Comparison of ENCODE assay signal across 2 cellular contexts in the genomic region with DNA sequence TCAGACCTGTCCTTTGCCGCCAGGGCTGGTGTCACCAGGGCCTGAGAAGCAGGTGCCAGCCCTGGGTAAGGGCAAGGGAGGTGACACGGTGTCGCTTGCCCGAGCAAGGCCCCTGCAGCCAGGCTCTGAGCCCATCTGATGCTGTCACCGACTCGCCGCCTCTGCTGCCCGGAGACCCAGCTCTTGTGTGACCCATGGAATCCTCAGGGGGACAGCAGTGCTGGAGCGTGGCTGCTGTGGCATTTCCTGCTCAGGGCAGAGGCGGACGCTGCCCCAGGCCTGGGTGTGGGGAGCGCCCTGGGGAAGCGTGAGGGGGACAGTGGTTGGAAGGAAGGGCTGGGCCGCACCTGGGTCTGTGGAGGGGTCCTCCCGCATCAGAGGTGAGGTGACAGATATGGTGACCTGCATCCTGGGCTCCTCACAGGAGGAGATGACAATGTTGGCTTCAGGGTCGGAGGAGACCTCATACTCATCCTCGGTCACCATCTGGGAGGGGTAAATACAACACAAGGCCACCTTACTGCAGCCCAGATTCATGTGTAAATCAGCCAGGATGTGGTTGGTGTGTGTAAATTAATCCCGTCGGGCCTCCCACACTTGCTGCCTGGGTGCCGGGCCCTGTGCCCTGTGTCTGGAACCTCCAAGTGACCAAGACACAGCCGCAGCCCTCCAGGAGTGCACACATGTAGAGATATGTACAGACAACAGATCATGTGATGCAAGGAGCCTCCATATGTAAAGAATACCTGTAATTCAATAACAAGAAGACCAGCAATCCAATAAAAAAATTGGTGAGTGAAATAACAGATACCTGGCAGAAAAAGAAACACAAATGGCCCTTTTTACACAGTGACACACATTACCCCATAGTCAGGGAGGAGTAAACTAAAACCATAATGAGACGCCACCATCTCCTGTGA.
TF ChIP-seq lines count a peak whose summit lies in the region.

No MANE protein-coding gene starts in this region.

TF ChIP-seq in liver, 16 proteins besides CTCF, POLR2A, EP300 and RAD21:
- TF ChIP-seq HNF4G (IDR thresholded peaks at IDR 0.05) (no peak), FOXA2 (IDR thresholded peaks at IDR 0.05) (no peak), RXRA (IDR thresholded peaks at IDR 0.05) (no peak), NR2F2 (IDR thresholded peaks at IDR 0.05) (no peak), FOXA1 (IDR thresholded peaks at IDR 0.05) (no peak), HNF4A (conservative IDR thresholded peaks at IDR 0.05) (no peak), GABPA (IDR thresholded peaks at IDR 0.05 in 1 of 2, conservative IDR thresholded peaks at IDR 0.05 in 1 of 2) (no peak), TAF1 (conservative IDR thresholded peaks at IDR 0.05) (no peak), YY1 (IDR thresholded peaks at IDR 0.05) (no peak), JUND (IDR thresholded peaks at IDR 0.05) (no peak)
- TF ChIP-seq, protein P1, sequence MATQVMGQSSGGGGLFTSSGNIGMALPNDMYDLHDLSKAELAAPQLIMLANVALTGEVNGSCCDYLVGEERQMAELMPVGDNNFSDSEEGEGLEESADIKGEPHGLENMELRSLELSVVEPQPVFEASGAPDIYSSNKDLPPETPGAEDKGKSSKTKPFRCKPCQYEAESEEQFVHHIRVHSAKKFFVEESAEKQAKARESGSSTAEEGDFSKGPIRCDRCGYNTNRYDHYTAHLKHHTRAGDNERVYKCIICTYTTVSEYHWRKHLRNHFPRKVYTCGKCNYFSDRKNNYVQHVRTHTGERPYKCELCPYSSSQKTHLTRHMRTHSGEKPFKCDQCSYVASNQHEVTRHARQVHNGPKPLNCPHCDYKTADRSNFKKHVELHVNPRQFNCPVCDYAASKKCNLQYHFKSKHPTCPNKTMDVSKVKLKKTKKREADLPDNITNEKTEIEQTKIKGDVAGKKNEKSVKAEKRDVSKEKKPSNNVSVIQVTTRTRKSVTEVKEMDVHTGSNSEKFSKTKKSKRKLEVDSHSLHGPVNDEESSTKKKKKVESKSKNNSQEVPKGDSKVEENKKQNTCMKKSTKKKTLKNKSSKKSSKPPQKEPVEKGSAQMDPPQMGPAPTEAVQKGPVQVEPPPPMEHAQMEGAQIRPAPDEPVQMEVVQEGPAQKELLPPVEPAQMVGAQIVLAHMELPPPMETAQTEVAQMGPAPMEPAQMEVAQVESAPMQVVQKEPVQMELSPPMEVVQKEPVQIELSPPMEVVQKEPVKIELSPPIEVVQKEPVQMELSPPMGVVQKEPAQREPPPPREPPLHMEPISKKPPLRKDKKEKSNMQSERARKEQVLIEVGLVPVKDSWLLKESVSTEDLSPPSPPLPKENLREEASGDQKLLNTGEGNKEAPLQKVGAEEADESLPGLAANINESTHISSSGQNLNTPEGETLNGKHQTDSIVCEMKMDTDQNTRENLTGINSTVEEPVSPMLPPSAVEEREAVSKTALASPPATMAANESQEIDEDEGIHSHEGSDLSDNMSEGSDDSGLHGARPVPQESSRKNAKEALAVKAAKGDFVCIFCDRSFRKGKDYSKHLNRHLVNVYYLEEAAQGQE (IDR thresholded peaks at IDR 0.05) = no peak
- TF ChIP-seq, protein P2, sequence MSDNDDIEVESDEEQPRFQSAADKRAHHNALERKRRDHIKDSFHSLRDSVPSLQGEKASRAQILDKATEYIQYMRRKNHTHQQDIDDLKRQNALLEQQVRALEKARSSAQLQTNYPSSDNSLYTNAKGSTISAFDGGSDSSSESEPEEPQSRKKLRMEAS (IDR thresholded peaks at IDR 0.05) = no peak
- TF ChIP-seq, protein P3, sequence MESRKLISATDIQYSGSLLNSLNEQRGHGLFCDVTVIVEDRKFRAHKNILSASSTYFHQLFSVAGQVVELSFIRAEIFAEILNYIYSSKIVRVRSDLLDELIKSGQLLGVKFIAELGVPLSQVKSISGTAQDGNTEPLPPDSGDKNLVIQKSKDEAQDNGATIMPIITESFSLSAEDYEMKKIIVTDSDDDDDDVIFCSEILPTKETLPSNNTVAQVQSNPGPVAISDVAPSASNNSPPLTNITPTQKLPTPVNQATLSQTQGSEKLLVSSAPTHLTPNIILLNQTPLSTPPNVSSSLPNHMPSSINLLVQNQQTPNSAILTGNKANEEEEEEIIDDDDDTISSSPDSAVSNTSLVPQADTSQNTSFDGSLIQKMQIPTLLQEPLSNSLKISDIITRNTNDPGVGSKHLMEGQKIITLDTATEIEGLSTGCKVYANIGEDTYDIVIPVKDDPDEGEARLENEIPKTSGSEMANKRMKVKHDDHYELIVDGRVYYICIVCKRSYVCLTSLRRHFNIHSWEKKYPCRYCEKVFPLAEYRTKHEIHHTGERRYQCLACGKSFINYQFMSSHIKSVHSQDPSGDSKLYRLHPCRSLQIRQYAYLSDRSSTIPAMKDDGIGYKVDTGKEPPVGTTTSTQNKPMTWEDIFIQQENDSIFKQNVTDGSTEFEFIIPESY (IDR thresholded peaks at IDR 0.05) = no peak

TF ChIP-seq in HepG2, 621 proteins besides CTCF, POLR2A, EP300 and RAD21:
- TF ChIP-seq, protein P4, sequence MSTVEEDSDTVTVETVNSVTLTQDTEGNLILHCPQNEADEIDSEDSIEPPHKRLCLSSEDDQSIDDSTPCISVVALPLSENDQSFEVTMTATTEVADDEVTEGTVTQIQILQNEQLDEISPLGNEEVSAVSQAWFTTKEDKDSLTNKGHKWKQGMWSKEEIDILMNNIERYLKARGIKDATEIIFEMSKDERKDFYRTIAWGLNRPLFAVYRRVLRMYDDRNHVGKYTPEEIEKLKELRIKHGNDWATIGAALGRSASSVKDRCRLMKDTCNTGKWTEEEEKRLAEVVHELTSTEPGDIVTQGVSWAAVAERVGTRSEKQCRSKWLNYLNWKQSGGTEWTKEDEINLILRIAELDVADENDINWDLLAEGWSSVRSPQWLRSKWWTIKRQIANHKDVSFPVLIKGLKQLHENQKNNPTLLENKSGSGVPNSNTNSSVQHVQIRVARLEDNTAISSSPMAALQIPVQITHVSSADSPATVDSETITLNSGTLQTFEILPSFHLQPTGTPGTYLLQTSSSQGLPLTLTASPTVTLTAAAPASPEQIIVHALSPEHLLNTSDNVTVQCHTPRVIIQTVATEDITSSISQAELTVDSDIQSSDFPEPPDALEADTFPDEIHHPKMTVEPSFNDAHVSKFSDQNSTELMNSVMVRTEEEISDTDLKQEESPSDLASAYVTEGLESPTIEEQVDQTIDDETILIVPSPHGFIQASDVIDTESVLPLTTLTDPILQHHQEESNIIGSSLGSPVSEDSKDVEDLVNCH (CRISPR knock-in tag; IDR thresholded peaks at IDR 0.05) = no peak
- TF ChIP-seq, protein P5, sequence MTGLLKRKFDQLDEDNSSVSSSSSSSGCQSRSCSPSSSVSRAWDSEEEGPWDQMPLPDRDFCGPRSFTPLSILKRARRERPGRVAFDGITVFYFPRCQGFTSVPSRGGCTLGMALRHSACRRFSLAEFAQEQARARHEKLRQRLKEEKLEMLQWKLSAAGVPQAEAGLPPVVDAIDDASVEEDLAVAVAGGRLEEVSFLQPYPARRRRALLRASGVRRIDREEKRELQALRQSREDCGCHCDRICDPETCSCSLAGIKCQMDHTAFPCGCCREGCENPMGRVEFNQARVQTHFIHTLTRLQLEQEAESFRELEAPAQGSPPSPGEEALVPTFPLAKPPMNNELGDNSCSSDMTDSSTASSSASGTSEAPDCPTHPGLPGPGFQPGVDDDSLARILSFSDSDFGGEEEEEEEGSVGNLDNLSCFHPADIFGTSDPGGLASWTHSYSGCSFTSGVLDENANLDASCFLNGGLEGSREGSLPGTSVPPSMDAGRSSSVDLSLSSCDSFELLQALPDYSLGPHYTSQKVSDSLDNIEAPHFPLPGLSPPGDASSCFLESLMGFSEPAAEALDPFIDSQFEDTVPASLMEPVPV (CRISPR knock-in tag; IDR thresholded peaks at IDR 0.05) = no peak
- TF ChIP-seq ZNF282 (IDR thresholded peaks at IDR 0.05; ENCODE audit: partially characterized antibody) = no peak
TF ChIP-seq in HepG2: peak in this region for 0.
